ENCODE assay signal across 29 cellular contexts in the genomic region with DNA sequence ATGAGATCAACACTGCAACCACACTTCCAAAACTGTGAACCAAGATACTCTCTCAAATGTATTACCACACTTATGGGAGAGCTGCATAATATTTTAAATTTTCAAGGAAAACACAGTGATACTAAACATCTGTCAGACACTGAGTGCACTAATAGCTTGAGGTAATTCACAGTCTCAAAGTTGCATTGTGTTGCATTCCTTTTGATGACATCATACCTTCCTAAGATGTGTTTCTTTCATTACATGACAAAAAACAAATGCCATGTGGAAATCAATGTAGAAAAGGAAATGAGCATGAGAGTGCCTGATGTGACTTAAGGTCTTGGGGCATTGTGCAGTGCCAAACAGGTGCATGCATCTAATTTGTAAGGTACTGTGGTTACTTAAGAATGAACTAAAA.
DNase-seq lines count a peak whose midpoint lies in the region; ATAC-seq and TF ChIP-seq lines count a peak whose summit lies in the region.
"Had no signal": no experiment of that assay in that cellular context is flagged by ENCODE, and none has a peak within 500 bp of the region (broad histone marks: within the 10 kb centered on the region; RNA-seq: fewer than 3 reads in every experiment).

No MANE protein-coding gene starts in this region.

- no peaks in the 10 kb centered on the region for H3K36me3 ChIP-seq in RWPE2 (ENCODE audit: low read depth)
- H3K36me3 ChIP-seq in vagina: no peaks in the 10 kb centered on the region
- H3K36me3 ChIP-seq: tibial artery had no signal

- no peak for TF ChIP-seq POLR2A in vagina (IDR thresholded peaks at IDR 0.05)

- ATAC-seq in RWPE2 (ENCODE audit: low read depth) (peak; percentile 27; the same call in 1 of the 3 replicates), HG03457 (IDR thresholded peaks at IDR 0.05; ENCODE audit: unreplicated experiment) (no peak)
- ATAC-seq: activated naive CD8-positive, alpha-beta T cell treated with anti-CD3 and anti-CD28 coated beads, Interleukin-2, amount 50 U/mL, for 24 hours; CD8-positive, alpha-beta T cell; left ventricle myocardium superior; T-helper 17 cell had no signal

- intact Hi-C loops in vagina (cut with DNase I): no loop called here

- H3K9me3 ChIP-seq in RWPE2 (ENCODE audit: severe bottlenecking) (no peaks in the 10 kb centered on the region), vagina (no peaks in the 10 kb centered on the region)
- H3K9me3 ChIP-seq: tibial artery had no signal

- H3K4me3 ChIP-seq in RWPE2 (ENCODE audit: severe bottlenecking) (no peak overlapping the region), epithelial cell of esophagus (ENCODE audit: low read length) (no peak overlapping the region), vagina (no peak overlapping the region)
- H3K4me3 ChIP-seq: dorsolateral prefrontal cortex, tibial artery had no signal

- TF ChIP-seq CTCF in RWPE2 (IDR thresholded peaks at IDR 0.05; ENCODE audit: poor library complexity, severe bottlenecking) (no peak), epithelial cell of esophagus (IDR thresholded peaks at IDR 0.05; ENCODE audit: insufficient read depth, low read depth, low read length, missing control alignments) (no peak), vagina (IDR thresholded peaks at IDR 0.05) (no peak)

- H3K27me3 ChIP-seq in RWPE2 (ENCODE audit: insufficient read depth, poor library complexity, severe bottlenecking) (no peaks in the 10 kb centered on the region), vagina (no peaks in the 10 kb centered on the region)
- H3K27me3 ChIP-seq: dorsolateral prefrontal cortex, tibial artery had no signal

- H3K27ac ChIP-seq in RWPE2 (ENCODE audit: poor library complexity, severe bottlenecking): no peak overlapping the region
- no peak overlapping the region for H3K27ac ChIP-seq in vagina
- H3K27ac ChIP-seq: dorsolateral prefrontal cortex, tibial artery, VCaP had no signal

- peak; percentile 15 for DNase-seq in ELR (ENCODE audit: low read depth)
- no peak for DNase-seq in RWPE2 (ENCODE audit: low spot score)
- DNase-seq in epithelial cell of esophagus (ENCODE audit: low read depth): peak; percentile 66
- peak; percentile 2 for DNase-seq in kidney glomerular epithelial cell (lab: John Stamatoyannopoulos, UW)
- no peak for DNase-seq in NCI-H187 (lab: John Stamatoyannopoulos, UW)
- DNase-seq in vagina (ENCODE audit: extremely low spot score in 2 of 2): no peak
- no peak for DNase-seq in NCI-H2029 (lab: John Stamatoyannopoulos, UW)
- DNase-seq: activated CD4-positive, alpha-beta T cell treated with anti-CD3 and anti-CD28 coated beads, Interleukin-2, amount 10 ng/mL, durations not matched to agents 7 days and 5 days; activated CD8-positive, alpha-beta memory T cell treated with anti-CD3 and anti-CD28 coated beads, Interleukin-2, amount 50 U/mL, for 4 hours; activated effector memory CD4-positive, alpha-beta T cell treated with Interleukin-2 at 50 U/mL for 16 hours; activated naive CD8-positive, alpha-beta T cell treated with anti-CD3 and anti-CD28 coated beads, Interleukin-2, amount 50 U/mL, for 24 hours; caudate nucleus; CD8-positive, alpha-beta T cell; DMS153; dorsolateral prefrontal cortex; H7; head of caudate nucleus; left ventricle myocardium superior; NCI-H1092 treated with DMSO at 0.1 percent for 48 hours; NCI-H2081 treated with DMSO at 0.1 percent for 48 hours; NCI-H524; posterior cingulate gyrus; SIG-M5; stimulated activated CD4-positive, alpha-beta T cell treated with anti-CD3 and anti-CD28 coated beads, Interleukin-1b, Interleukin-23, amount 100 ng/mL, for 48 hours; stimulated activated naive CD4-positive, alpha-beta T cell treated with Interleukin-2 at 50 U/mL for 16 hours; T-helper 17 cell; tibial artery had no signal

- H3K4me1 ChIP-seq in RWPE2 (ENCODE audit: insufficient read depth, poor library complexity, severe bottlenecking) (no peaks in the 10 kb centered on the region), vagina (no peaks in the 10 kb centered on the region)
- H3K4me1 ChIP-seq: tibial artery had no signal

Comparison
In these comparisons a context has a peak if more than half of its experiments do, and no peak if none do; other contexts are left out.
1. DNase-seq: peak in ELR (single experiment), epithelial cell of esophagus (single experiment) and kidney glomerular epithelial cell (single experiment); none in RWPE2 (single experiment), NCI-H187 (0 of 2), vagina (0 of 2) and NCI-H2029 (single experiment).